ENCODE assay signal across 1 cellular context in the genomic region with DNA sequence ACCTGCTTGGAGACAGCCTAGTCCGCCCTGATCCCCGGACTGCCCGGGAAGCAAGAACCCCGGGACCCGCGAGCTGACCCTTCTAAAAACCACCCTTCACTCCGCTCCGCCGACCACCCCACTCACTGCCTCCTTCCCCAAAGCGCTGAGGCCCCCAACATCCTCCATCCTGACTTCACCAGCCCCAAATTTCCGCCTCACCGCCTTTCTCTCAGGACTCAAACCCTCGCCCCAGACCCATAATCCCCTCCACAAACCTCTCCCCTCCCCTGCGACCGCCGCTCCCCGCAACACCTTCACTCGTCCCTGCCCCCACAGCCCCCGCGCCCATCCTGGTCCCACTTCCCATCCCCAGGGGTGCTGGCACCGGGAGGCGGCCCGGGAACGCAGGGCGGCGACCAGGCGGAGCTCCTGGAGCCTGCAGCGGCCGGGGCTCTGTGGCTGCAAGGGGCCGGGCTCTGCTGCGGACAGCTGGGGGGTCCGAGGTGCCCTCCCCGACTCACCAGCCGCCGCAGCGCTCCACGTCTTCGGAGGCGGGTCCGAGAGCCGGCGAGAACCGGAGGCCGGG.
A peak's percentile ranks its signal among the peaks of the same experiment; 100 is the strongest.
TF ChIP-seq lines count a peak whose summit lies in the region.

No MANE protein-coding gene starts in this region.

TF ChIP-seq in K562, 482 proteins besides CTCF, POLR2A, EP300 and RAD21 (continued from another document and continues in another):
- TF ChIP-seq SFPQ (IDR thresholded peaks at IDR 0.05; ENCODE audit: low read depth, low read length) (no peak), RFX7 (CRISPR knock-in tag; IDR thresholded peaks at IDR 0.05) (no peak), LARP7 (IDR thresholded peaks at IDR 0.05) (peak; percentile 85; the same call in 1 of the 2 replicates), EGR1 (conservative IDR thresholded peaks at IDR 0.05) (no peak), SRF (CRISPR knock-in tag; IDR thresholded peaks at IDR 0.05) (0 out of 4 replicates have a peak, but pooled peaks of 1 of the 2 experiments have one; percentile 12), TRIM25 (IDR thresholded peaks at IDR 0.05; ENCODE audit: borderline replicate concordance) (no peak), KLF13 (tag; IDR thresholded peaks at IDR 0.05; ENCODE audit: borderline replicate concordance, low read depth) (no peak), TRIM24 (IDR thresholded peaks at IDR 0.05) (peak in 1 of 2 experiments; percentile 38; a peak in 1 of 4 replicates), MAFK (IDR thresholded peaks at IDR 0.05; ENCODE audit: low read length) (no peak), SUPT5H (IDR thresholded peaks at IDR 0.05) (peak; percentile 62), CTBP1 (IDR thresholded peaks at IDR 0.05; ENCODE audit: borderline replicate concordance) (no peak; the same call in 1 of the 2 replicates), ZNF316 (IDR thresholded peaks at IDR 0.05) (peak; percentile 11; the same call in 1 of the 2 replicates), ZNF224 (CRISPR knock-in tag; IDR thresholded peaks at IDR 0.05) (no peak), U2AF1 (optimal IDR thresholded peaks at IDR 0.05; ENCODE audit: low read depth, low read length) (no peak), ZNF24 (IDR thresholded peaks at IDR 0.05) (0 out of 2 replicates have a peak, but pooled peaks have one; percentile 22), ZNF253 (CRISPR knock-in tag; conservative IDR thresholded peaks at IDR 0.05) (no peak), HSF4 (CRISPR knock-in tag; IDR thresholded peaks at IDR 0.05; ENCODE audit: borderline replicate concordance) (no peak), CCAR2 (IDR thresholded peaks at IDR 0.05; ENCODE audit: low read depth, low read length) (no peak), PURB (CRISPR knock-in tag; IDR thresholded peaks at IDR 0.05; ENCODE audit: low read depth) (0 out of 2 replicates have a peak, but pooled peaks have one; percentile 44), NEUROD1 (IDR thresholded peaks at IDR 0.05; ENCODE audit: borderline replicate concordance, low read depth, low read length, partially characterized antibody) (peak; percentile 3), ZBTB26 (CRISPR knock-in tag; IDR thresholded peaks at IDR 0.05) (peak; percentile 95), TGIF2 (CRISPR knock-in tag; IDR thresholded peaks at IDR 0.05) (0 out of 2 replicates have a peak, but pooled peaks have one; percentile 64), HDGF (IDR thresholded peaks at IDR 0.05) (0 out of 2 replicates have a peak, but pooled peaks have one; percentile 72), CHD2 (IDR thresholded peaks at IDR 0.05; ENCODE audit: low read depth, low read length) (no peak), ARID2 (IDR thresholded peaks at IDR 0.05) (peak; percentile 82)
- TF ChIP-seq, protein P1, sequence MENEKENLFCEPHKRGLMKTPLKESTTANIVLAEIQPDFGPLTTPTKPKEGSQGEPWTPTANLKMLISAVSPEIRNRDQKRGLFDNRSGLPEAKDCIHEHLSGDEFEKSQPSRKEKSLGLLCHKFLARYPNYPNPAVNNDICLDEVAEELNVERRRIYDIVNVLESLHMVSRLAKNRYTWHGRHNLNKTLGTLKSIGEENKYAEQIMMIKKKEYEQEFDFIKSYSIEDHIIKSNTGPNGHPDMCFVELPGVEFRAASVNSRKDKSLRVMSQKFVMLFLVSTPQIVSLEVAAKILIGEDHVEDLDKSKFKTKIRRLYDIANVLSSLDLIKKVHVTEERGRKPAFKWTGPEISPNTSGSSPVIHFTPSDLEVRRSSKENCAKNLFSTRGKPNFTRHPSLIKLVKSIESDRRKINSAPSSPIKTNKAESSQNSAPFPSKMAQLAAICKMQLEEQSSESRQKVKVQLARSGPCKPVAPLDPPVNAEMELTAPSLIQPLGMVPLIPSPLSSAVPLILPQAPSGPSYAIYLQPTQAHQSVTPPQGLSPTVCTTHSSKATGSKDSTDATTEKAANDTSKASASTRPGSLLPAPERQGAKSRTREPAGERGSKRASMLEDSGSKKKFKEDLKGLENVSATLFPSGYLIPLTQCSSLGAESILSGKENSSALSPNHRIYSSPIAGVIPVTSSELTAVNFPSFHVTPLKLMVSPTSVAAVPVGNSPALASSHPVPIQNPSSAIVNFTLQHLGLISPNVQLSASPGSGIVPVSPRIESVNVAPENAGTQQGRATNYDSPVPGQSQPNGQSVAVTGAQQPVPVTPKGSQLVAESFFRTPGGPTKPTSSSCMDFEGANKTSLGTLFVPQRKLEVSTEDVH (IDR thresholded peaks at IDR 0.05; ENCODE audit: low read depth, partially characterized antibody), result peak; percentile 30
- TF ChIP-seq, protein P2, sequence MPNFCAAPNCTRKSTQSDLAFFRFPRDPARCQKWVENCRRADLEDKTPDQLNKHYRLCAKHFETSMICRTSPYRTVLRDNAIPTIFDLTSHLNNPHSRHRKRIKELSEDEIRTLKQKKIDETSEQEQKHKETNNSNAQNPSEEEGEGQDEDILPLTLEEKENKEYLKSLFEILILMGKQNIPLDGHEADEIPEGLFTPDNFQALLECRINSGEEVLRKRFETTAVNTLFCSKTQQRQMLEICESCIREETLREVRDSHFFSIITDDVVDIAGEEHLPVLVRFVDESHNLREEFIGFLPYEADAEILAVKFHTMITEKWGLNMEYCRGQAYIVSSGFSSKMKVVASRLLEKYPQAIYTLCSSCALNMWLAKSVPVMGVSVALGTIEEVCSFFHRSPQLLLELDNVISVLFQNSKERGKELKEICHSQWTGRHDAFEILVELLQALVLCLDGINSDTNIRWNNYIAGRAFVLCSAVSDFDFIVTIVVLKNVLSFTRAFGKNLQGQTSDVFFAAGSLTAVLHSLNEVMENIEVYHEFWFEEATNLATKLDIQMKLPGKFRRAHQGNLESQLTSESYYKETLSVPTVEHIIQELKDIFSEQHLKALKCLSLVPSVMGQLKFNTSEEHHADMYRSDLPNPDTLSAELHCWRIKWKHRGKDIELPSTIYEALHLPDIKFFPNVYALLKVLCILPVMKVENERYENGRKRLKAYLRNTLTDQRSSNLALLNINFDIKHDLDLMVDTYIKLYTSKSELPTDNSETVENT (CRISPR knock-in tag; IDR thresholded peaks at IDR 0.05), result peak; percentile 76; the same call in 1 of the 2 replicates
- TF ChIP-seq, protein P3, sequence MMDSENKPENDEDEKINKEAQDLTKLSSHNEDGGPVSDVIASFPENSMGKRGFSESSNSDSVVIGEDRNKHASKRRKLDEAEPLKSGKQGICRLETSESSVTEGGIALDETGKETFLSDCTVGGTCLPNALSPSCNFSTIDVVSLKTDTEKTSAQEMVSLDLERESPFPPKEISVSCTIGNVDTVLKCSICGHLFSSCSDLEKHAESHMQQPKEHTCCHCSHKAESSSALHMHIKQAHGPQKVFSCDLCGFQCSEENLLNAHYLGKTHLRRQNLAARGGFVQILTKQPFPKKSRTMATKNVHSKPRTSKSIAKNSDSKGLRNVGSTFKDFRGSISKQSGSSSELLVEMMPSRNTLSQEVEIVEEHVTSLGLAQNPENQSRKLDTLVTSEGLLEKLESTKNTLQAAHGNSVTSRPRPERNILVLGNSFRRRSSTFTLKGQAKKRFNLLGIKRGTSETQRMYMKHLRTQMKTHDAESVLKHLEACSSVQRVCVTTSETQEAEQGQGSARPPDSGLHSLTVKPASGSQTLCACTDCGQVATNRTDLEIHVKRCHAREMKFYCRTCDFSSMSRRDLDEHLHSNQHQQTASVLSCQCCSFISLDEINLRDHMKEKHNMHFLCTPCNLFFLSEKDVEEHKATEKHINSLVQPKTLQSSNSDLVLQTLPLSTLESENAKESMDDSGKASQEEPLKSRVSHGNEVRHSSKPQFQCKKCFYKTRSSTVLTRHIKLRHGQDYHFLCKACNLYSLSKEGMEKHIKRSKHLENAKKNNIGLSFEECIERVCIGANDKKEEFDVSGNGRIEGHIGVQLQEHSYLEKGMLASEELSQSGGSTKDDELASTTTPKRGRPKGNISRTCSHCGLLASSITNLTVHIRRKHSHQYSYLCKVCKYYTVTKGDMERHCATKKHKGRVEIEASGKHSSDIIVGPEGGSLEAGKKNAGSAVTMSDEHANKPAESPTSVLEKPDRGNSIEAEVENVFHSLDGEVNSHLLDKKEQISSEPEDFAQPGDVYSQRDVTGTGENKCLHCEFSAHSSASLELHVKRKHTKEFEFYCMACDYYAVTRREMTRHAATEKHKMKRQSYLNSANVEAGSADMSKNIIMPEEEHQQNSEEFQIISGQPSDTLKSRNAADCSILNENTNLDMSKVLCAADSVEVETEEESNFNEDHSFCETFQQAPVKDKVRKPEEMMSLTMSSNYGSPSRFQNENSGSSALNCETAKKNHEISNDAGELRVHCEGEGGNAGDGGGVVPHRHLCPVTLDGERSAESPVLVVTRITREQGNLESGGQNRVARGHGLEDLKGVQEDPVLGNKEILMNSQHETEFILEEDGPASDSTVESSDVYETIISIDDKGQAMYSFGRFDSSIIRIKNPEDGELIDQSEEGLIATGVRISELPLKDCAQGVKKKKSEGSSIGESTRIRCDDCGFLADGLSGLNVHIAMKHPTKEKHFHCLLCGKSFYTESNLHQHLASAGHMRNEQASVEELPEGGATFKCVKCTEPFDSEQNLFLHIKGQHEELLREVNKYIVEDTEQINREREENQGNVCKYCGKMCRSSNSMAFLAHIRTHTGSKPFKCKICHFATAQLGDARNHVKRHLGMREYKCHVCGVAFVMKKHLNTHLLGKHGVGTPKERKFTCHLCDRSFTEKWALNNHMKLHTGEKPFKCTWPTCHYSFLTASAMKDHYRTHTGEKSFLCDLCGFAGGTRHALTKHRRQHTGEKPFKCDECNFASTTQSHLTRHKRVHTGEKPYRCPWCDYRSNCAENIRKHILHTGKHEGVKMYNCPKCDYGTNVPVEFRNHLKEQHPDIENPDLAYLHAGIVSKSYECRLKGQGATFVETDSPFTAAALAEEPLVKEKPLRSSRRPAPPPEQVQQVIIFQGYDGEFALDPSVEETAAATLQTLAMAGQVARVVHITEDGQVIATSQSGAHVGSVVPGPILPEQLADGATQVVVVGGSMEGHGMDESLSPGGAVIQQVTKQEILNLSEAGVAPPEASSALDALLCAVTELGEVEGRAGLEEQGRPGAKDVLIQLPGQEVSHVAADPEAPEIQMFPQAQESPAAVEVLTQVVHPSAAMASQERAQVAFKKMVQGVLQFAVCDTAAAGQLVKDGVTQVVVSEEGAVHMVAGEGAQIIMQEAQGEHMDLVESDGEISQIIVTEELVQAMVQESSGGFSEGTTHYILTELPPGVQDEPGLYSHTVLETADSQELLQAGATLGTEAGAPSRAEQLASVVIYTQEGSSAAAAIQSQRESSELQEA (IDR thresholded peaks at IDR 0.05; ENCODE audit: low read depth), result 0 out of 2 replicates have a peak, but pooled peaks have one; percentile 43
- TF ChIP-seq, protein P4, sequence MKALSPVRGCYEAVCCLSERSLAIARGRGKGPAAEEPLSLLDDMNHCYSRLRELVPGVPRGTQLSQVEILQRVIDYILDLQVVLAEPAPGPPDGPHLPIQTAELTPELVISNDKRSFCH (CRISPR knock-in tag; IDR thresholded peaks at IDR 0.05), result no peak
- TF ChIP-seq, protein P4 (tag; IDR thresholded peaks at IDR 0.05), result no peak
